ENCODE assay signal across 8 cellular contexts in the genomic region with DNA sequence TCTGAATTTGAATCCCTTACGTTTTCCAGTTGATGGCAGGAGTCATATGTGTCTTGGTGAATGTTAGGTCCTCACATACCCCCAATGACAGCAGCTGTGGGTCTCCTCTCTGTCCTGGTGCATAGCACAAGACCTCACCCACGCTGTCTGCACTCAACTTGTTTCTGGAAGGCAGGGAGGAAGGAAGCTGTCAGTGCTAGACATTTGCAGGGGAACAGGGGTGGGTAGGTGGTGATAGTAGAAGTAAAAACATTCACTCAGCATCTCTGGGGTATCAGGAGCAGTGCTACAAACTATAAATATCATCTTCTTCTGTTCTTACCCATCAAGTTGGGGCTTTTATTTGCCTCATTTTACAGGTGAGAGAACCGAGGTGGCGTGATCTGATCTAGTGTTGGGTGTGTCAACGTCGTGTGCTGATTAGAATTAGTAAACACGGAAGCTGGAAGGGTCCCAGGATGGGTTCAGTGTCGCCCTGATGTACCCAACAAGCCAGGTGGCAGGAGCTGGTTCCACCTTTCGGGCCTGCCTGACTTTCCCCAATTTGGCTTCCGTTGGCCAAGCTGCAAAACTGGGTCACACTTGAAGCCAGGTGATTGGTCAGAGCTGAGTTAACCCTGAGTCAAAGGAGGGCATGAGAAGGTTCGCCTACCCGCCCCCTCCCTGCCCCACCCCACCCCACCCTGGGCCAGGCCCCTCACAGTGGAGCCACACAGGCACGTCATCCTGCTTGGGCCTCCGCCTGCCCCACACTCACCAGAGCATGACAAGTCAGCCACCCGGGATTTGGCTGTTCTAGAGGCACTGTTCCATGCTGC. TPM values are rescaled to one million over a fixed set of nuclear protein-coding genes. Genes with fewer than 3 reads are reported as not detected.
A peak's percentile ranks its signal among the peaks of the same experiment; 100 is the strongest.
DNase-seq lines count a peak whose midpoint lies in the region; ATAC-seq and TF ChIP-seq lines count a peak whose summit lies in the region.

No MANE protein-coding gene starts in this region.

- H3K4me1 Mint-ChIP-seq in activated CD4-positive, alpha-beta T cell treated with anti-CD3 and anti-CD28 coated beads, Interleukin-2, amount 10 ng/mL, durations not matched to agents 24 days and 14 days = peaks cover 32% of the 10 kb centered on the region

- WGBS in esophagus, 2 donors = 53 to 55% methylated on average over 15 of the region's 15 CpGs
- 40 to 54% methylated on average over 8 to 15 of the region's 15 CpGs for WGBS in upper lobe of left lung, 2 donors

- H3K9me3 ChIP-seq in esophagus (ENCODE audit: control insufficient read depth in 2 of 2, insufficient read depth in 1 of 2, low read depth in 1 of 2, low read length in 1 of 2) = no peaks in the 10 kb centered on the region
- H3K9me3 ChIP-seq in upper lobe of left lung = no peaks in the 10 kb centered on the region

- H3K27ac Mint-ChIP-seq in activated CD4-positive, alpha-beta T cell treated with anti-CD3 and anti-CD28 coated beads, Interleukin-2, amount 10 ng/mL, durations not matched to agents 24 days and 14 days = peak overlapping the region; percentile 29

- ATAC-seq in HG03439 (IDR thresholded peaks at IDR 0.05; ENCODE audit: unreplicated experiment) = peak; percentile 44
- peak; percentile 12 to 35 for ATAC-seq in upper lobe of left lung (ENCODE audit: low FRiP score in 2 of 2)
- no peak for ATAC-seq in HG03378 (IDR thresholded peaks at IDR 0.05; ENCODE audit: unreplicated experiment)

- H3K27me3 ChIP-seq in esophagus (ENCODE audit: control insufficient read depth in 1 of 2, insufficient read depth in 2 of 2, low read length in 2 of 2) = no peaks in the 10 kb centered on the region
- no peaks in the 10 kb centered on the region for H3K27me3 ChIP-seq in upper lobe of left lung

- no peak for TF ChIP-seq EP300 in upper lobe of left lung (IDR thresholded peaks at IDR 0.05)

- DNase-seq in activated CD4-positive, alpha-beta T cell treated with anti-CD3 and anti-CD28 coated beads, Interleukin-2, amount 10 ng/mL, durations not matched to agents 24 days and 14 days = no peak
- DNase-seq in activated CD4-positive, alpha-beta T cell treated with anti-CD3 and anti-CD28 coated beads, Interleukin-2, amount 50 U/mL, for 48 hours = no peak
- DNase-seq in upper lobe of left lung = peak in 1 of 2 donors; percentile 69
- DNase-seq in SK-N-DZ (ENCODE audit: low spot score) = no peak
- DNase-seq in NCI-H146 treated with DMSO at 0.1 percent for 48 hours (lab: John Stamatoyannopoulos, UW; ENCODE audit: unreplicated experiment) = no peak

- intact Hi-C loops in activated CD4-positive, alpha-beta T cell treated with anti-CD3 and anti-CD28 coated beads, Interleukin-2, amount 10 ng/mL, durations not matched to agents 24 days and 14 days (cut with micrococcal nuclease) = no loop called here

- no peak for TF ChIP-seq CTCF in upper lobe of left lung (IDR thresholded peaks at IDR 0.05)

- H3K36me3 ChIP-seq in esophagus (ENCODE audit: control insufficient read depth in 2 of 2, insufficient read depth in 2 of 2, low read length in 1 of 2) (no peaks in the 10 kb centered on the region), upper lobe of left lung (no peaks in the 10 kb centered on the region)

- H3K4me3 Mint-ChIP-seq in activated CD4-positive, alpha-beta T cell treated with anti-CD3 and anti-CD28 coated beads, Interleukin-2, amount 10 ng/mL, durations not matched to agents 24 days and 14 days = no peak overlapping the region

- H3K4me1 ChIP-seq in esophagus (ENCODE audit: control insufficient read depth in 2 of 2, insufficient read depth in 2 of 2, low read length in 1 of 2) (peaks cover 2 to 49% of the 10 kb centered on the region in 2 donors), upper lobe of left lung (peaks cover 69 to 95% (median 76%) of the 10 kb centered on the region in 4 donors)

- peaks cover 2% of the 10 kb centered on the region for H3K36me3 Mint-ChIP-seq in activated CD4-positive, alpha-beta T cell treated with anti-CD3 and anti-CD28 coated beads, Interleukin-2, amount 10 ng/mL, durations not matched to agents 24 days and 14 days (ENCODE audit: low read depth)

- no peak for TF ChIP-seq POLR2A in upper lobe of left lung (IDR thresholded peaks at IDR 0.05)

- no peaks in the 10 kb centered on the region for H3K27me3 Mint-ChIP-seq in activated CD4-positive, alpha-beta T cell treated with anti-CD3 and anti-CD28 coated beads, Interleukin-2, amount 10 ng/mL, durations not matched to agents 24 days and 14 days

- H3K27ac ChIP-seq in esophagus (ENCODE audit: low read depth in 2 of 2, low read length in 1 of 2) = peak overlapping the region; percentile 92 to 95
- H3K27ac ChIP-seq in upper lobe of left lung = peak overlapping the region; percentile 3 to 81 (median 62)

- no peak overlapping the region for H3K4me3 ChIP-seq in esophagus (ENCODE audit: low read depth in 1 of 2, low read length in 2 of 2)
- H3K4me3 ChIP-seq in upper lobe of left lung = no peak overlapping the region

- H3K9me3 Mint-ChIP-seq in activated CD4-positive, alpha-beta T cell treated with anti-CD3 and anti-CD28 coated beads, Interleukin-2, amount 10 ng/mL, durations not matched to agents 24 days and 14 days = no peaks in the 10 kb centered on the region

RNA-seq across cellular contexts. Expression of a gene that starts 15.8 kb away (rescaled TPM):
- total RNA-seq in activated CD4-positive, alpha-beta T cell treated with anti-CD3 and anti-CD28 coated beads, Interleukin-2, amount 10 ng/mL, durations not matched to agents 24 days and 14 days = 47.1 and 47.3 TPM in 2 replicates
- 10 to 100 TPM; 45.2 to 47.1 TPM for polyA plus RNA-seq in esophagus
- total RNA-seq in upper lobe of left lung = 100 to 1,000 TPM; 158 to 225 (median 173) TPM
- 114 and 117 TPM in 2 replicates for polyA plus RNA-seq in SK-N-DZ (2014; cell fraction: cytosol; rRNA removed)
- 53.9 and 54.7 TPM in 2 replicates for polyA plus RNA-seq in SK-N-DZ (2014; cell fraction: nucleus; rRNA removed)
